Comparison of ENCODE assay signal across 5 cellular contexts in the genomic region with DNA sequence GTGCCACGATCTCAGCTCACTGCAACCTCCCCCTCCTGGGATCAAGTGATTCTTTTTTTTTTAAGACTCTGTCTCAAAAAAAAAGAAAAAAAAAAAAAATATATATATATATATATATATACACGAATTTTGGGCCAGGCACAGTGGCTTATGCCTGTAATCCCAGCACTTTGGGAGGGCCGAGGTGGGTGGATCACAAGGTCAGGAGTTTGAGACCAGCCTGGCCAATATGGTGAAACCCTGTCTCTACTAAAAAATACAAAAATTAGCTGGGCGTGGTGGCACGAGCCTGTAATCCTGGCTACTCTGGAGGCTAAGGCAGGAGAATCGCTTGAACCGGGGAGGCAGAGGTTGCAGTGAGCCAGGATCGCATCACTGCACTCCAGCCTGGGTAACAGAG. TPM values are rescaled to one million over a fixed set of nuclear protein-coding genes. Genes with fewer than 3 reads are reported as not detected.
"Had no signal": no experiment of that assay in that cellular context is flagged by ENCODE, and none has a peak within 500 bp of the region (broad histone marks: within the 10 kb centered on the region; RNA-seq: fewer than 3 reads in every experiment).

No MANE protein-coding gene starts in this region.

RNA-seq across cellular contexts. Expression of a gene that starts 9.3 kb away (rescaled TPM):
- total RNA-seq: bronchial epithelial cell; esophagus squamous epithelium; gastrocnemius medialis; natural killer cell treated with Interleukin-12 subunit alpha and Interleukin-12 subunit beta and Interleukin-15 and Interleukin-18, amount 100 ng/mL, for 72 hours had no signal

RNA-seq across cellular contexts. Expression of a gene that starts 9.9 kb away (rescaled TPM):
- total RNA-seq: bronchial epithelial cell had no signal
- polyA plus RNA-seq: liver had no signal
